Comparison of ENCODE assay signal across 7 cellular contexts in genomic region chr4:145389566-145389965, GRCh38.
"Had no signal": no experiment of that assay in that cellular context is flagged by ENCODE, and none has a peak within 500 bp of the region (broad histone marks: within the 10 kb centered on the region; RNA-seq: fewer than 3 reads in every experiment).

No MANE protein-coding gene starts in this region.

- H3K4me2 ChIP-seq: GM23338 had no signal

- FAIRE-seq: H1, H54, HTR-8/SVneo had no signal

- DNase-seq: H9, HCEC 1CT, IMR-90 had no signal

- H2AFZ ChIP-seq: GM23338 had no signal

- H3K4me3 ChIP-seq: GM23338 had no signal
